In the genomic region with DNA sequence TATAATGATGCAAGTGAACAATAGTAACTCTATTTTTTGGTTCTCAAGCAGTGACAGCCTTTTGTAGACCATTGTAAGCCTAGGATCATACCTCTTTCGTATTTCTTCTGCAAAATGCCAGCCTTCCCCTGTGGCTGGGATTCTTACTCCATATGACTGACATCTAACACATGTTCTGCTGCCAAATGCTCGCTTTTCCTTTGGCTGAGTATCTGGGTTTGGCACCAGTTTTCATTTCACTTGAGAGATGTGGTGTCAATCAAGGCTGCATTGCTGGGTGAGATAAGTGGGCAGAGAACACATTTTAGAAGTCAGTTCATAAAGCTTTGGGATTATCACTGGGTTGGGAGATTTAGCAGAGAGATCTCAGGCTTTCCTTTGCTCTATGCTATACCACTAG, we compare ENCODE assay signal across 1 cellular context.
TF ChIP-seq lines count a peak whose summit lies in the region.

No MANE protein-coding gene starts in this region.

TF ChIP-seq in GM23338, 12 proteins besides CTCF, POLR2A, EP300 and RAD21:
- TF ChIP-seq, protein P1, sequence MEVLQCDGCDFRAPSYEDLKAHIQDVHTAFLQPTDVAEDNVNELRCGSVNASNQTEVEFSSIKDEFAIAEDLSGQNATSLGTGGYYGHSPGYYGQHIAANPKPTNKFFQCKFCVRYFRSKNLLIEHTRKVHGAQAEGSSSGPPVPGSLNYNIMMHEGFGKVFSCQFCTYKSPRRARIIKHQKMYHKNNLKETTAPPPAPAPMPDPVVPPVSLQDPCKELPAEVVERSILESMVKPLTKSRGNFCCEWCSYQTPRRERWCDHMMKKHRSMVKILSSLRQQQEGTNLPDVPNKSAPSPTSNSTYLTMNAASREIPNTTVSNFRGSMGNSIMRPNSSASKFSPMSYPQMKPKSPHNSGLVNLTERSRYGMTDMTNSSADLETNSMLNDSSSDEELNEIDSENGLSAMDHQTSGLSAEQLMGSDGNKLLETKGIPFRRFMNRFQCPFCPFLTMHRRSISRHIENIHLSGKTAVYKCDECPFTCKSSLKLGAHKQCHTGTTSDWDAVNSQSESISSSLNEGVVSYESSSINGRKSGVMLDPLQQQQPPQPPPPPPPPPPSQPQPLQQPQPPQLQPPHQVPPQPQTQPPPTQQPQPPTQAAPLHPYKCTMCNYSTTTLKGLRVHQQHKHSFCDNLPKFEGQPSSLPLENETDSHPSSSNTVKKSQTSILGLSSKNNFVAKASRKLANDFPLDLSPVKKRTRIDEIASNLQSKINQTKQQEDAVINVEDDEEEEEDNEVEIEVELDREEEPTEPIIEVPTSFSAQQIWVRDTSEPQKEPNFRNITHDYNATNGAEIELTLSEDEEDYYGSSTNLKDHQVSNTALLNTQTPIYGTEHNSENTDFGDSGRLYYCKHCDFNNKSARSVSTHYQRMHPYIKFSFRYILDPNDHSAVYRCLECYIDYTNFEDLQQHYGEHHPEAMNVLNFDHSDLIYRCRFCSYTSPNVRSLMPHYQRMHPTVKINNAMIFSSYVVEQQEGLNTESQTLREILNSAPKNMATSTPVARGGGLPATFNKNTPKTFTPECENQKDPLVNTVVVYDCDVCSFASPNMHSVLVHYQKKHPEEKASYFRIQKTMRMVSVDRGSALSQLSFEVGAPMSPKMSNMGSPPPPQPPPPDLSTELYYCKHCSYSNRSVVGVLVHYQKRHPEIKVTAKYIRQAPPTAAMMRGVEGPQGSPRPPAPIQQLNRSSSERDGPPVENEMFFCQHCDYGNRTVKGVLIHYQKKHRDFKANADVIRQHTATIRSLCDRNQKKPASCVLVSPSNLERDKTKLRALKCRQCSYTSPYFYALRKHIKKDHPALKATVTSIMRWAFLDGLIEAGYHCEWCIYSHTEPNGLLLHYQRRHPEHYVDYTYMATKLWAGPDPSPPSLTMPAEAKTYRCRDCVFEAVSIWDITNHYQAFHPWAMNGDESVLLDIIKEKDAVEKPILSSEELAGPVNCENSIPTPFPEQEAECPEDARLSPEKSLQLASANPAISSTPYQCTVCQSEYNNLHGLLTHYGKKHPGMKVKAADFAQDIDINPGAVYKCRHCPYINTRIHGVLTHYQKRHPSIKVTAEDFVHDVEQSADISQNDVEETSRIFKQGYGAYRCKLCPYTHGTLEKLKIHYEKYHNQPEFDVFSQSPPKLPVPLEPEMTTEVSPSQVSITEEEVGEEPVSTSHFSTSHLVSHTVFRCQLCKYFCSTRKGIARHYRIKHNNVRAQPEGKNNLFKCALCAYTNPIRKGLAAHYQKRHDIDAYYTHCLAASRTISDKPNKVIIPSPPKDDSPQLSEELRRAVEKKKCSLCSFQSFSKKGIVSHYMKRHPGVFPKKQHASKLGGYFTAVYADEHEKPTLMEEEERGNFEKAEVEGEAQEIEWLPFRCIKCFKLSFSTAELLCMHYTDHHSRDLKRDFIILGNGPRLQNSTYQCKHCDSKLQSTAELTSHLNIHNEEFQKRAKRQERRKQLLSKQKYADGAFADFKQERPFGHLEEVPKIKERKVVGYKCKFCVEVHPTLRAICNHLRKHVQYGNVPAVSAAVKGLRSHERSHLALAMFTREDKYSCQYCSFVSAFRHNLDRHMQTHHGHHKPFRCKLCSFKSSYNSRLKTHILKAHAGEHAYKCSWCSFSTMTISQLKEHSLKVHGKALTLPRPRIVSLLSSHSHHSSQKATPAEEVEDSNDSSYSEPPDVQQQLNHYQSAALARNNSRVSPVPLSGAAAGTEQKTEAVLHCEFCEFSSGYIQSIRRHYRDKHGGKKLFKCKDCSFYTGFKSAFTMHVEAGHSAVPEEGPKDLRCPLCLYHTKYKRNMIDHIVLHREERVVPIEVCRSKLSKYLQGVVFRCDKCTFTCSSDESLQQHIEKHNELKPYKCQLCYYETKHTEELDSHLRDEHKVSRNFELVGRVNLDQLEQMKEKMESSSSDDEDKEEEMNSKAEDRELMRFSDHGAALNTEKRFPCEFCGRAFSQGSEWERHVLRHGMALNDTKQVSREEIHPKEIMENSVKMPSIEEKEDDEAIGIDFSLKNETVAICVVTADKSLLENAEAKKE (CRISPR knock-in tag; IDR thresholded peaks at IDR 0.05), result no peak
- no peak for TF ChIP-seq POLR2AphosphoS5 (IDR thresholded peaks at IDR 0.05; ENCODE audit: low read depth)
- TF ChIP-seq, protein P2, sequence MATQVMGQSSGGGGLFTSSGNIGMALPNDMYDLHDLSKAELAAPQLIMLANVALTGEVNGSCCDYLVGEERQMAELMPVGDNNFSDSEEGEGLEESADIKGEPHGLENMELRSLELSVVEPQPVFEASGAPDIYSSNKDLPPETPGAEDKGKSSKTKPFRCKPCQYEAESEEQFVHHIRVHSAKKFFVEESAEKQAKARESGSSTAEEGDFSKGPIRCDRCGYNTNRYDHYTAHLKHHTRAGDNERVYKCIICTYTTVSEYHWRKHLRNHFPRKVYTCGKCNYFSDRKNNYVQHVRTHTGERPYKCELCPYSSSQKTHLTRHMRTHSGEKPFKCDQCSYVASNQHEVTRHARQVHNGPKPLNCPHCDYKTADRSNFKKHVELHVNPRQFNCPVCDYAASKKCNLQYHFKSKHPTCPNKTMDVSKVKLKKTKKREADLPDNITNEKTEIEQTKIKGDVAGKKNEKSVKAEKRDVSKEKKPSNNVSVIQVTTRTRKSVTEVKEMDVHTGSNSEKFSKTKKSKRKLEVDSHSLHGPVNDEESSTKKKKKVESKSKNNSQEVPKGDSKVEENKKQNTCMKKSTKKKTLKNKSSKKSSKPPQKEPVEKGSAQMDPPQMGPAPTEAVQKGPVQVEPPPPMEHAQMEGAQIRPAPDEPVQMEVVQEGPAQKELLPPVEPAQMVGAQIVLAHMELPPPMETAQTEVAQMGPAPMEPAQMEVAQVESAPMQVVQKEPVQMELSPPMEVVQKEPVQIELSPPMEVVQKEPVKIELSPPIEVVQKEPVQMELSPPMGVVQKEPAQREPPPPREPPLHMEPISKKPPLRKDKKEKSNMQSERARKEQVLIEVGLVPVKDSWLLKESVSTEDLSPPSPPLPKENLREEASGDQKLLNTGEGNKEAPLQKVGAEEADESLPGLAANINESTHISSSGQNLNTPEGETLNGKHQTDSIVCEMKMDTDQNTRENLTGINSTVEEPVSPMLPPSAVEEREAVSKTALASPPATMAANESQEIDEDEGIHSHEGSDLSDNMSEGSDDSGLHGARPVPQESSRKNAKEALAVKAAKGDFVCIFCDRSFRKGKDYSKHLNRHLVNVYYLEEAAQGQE (IDR thresholded peaks at IDR 0.05; ENCODE audit: unreplicated experiment), result no peak
- TF ChIP-seq ZNF114 (CRISPR knock-in tag; IDR thresholded peaks at IDR 0.05), result no peak
- no peak for TF ChIP-seq NANOG (IDR thresholded peaks at IDR 0.05; ENCODE audit: borderline replicate concordance)
- TF ChIP-seq EZH2phosphoT487 (IDR thresholded peaks at IDR 0.05; ENCODE audit: unreplicated experiment), result no peak
- TF ChIP-seq JUNB (IDR thresholded peaks at IDR 0.05; ENCODE audit: unreplicated experiment), result no peak
TF ChIP-seq in GM23338: peak in this region for 0.
